6 cellular contexts compared by ENCODE assay signal in the genomic region with DNA sequence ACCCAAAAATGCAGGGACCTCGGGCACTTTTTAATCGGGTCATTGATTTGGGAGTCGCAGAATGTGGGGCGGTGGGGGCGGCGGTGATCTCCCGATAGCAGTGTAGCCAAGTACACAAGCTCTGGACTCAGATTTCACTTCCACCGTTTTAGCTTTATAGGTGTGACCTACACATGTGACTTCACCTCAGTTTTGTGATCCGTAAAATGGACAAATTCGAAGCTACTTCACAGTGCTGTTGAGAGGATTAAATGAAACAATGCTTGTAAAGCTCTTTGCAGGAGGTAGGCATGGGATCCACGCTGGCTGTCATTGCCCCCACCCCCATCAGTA. TPM values are rescaled to one million over a fixed set of nuclear protein-coding genes. Genes with fewer than 3 reads are reported as not detected.
DNase-seq lines count a peak whose midpoint lies in the region; ATAC-seq and TF ChIP-seq lines count a peak whose summit lies in the region.

No MANE protein-coding gene starts in this region.

- WGBS in hepatocyte (ENCODE audit: low lambda C conversion rate, missing lambda C conversion rate): 8% methylated on average over 11 of the region's 11 CpGs
- WGBS in urinary bladder: 5% methylated on average over 11 of the region's 11 CpGs

- TF ChIP-seq CTCF in DND-41 (IDR thresholded peaks at IDR 0.05; ENCODE audit: borderline replicate concordance, extremely low read depth, low read length, poor library complexity, severe bottlenecking) (no peak), hepatocyte (IDR thresholded peaks at IDR 0.05; ENCODE audit: poor library complexity) (no peak)

- H3K9me3 ChIP-seq in DND-41 (ENCODE audit: insufficient read depth, low read length, severe bottlenecking) (no peaks in the 10 kb centered on the region), hepatocyte (ENCODE audit: low read depth) (no peaks in the 10 kb centered on the region)

- H3K4me3 ChIP-seq in DND-41 (ENCODE audit: low read depth in 1 of 2, low read length in 2 of 2) (peak overlapping the region; percentile 81 to 93; a peak in 3 of 4 replicates), hepatocyte (peak overlapping the region; percentile 86), urinary bladder (ENCODE audit: low read depth, low read length) (peak overlapping the region; percentile 75)

- H3K4me2 ChIP-seq in DND-41 (ENCODE audit: insufficient read depth, low read length) (peak overlapping the region; percentile 97), hepatocyte (peak overlapping the region; percentile 94)

- H3K27ac ChIP-seq in DND-41 (ENCODE audit: low read length) (peak overlapping the region; percentile 95), hepatocyte (peak overlapping the region; percentile 97), urinary bladder (ENCODE audit: low read depth) (no peak overlapping the region)

- peak overlapping the region; percentile 94 for H3K9ac ChIP-seq in DND-41 (ENCODE audit: low read depth, low read length)

- DNase-seq in DND-41: no peak
- peak; percentile 61 for DNase-seq in OCI-M1 (lab: John Stamatoyannopoulos, UW)
- DNase-seq in hepatocyte (ENCODE audit: low spot score): peak; percentile 41
- DNase-seq in effector CD4-positive, alpha-beta T cell: no peak
- no peak for DNase-seq in stimulated activated CD4-positive, alpha-beta T cell treated with anti-CD3 and anti-CD28 coated beads, Interleukin-2, amount 100 ng/mL, for 24 hours

- peaks cover 40% of the 10 kb centered on the region for H3K4me1 ChIP-seq in DND-41 (ENCODE audit: insufficient read depth, low read length)
- H3K4me1 ChIP-seq in hepatocyte (ENCODE audit: insufficient read depth): peaks cover 15% of the 10 kb centered on the region
- H3K4me1 ChIP-seq in urinary bladder (ENCODE audit: insufficient read depth): no peaks in the 10 kb centered on the region

- H3K79me2 ChIP-seq in DND-41 (ENCODE audit: insufficient read depth, low read length): peaks cover 81% of the 10 kb centered on the region
- H3K79me2 ChIP-seq in hepatocyte: peaks cover 47% of the 10 kb centered on the region

- ATAC-seq in DND-41 (ENCODE audit: insufficient read depth, low read depth): no peak

- H2AFZ ChIP-seq in DND-41 (ENCODE audit: low read depth, low read length) (peak overlapping the region; percentile 97), hepatocyte (peak overlapping the region; percentile 86)

- H3K27me3 ChIP-seq in DND-41 (ENCODE audit: insufficient read depth, low read length, poor library complexity) (no peaks in the 10 kb centered on the region), hepatocyte (no peaks in the 10 kb centered on the region)

- H4K20me1 ChIP-seq in DND-41 (ENCODE audit: insufficient read depth, low read length): peaks cover 35% of the 10 kb centered on the region
- H4K20me1 ChIP-seq in hepatocyte (ENCODE audit: insufficient read depth, poor library complexity, severe bottlenecking): peaks cover 4% of the 10 kb centered on the region

- H3K36me3 ChIP-seq in DND-41 (ENCODE audit: insufficient read depth, low read length) (peaks cover 57% of the 10 kb centered on the region), hepatocyte (replicated peaks; ENCODE audit: insufficient read depth, low read depth) (no peaks in the 10 kb centered on the region), urinary bladder (ENCODE audit: insufficient read depth) (no peaks in the 10 kb centered on the region)

- H3K9me2 ChIP-seq in hepatocyte (replicated peaks; ENCODE audit: insufficient read depth): no peaks in the 10 kb centered on the region

RNA-seq across cellular contexts. Expression of a gene that starts 0.5 kb away (rescaled TPM):
- total RNA-seq in hepatocyte (16.1 and 19.1 TPM in 2 replicates), urinary bladder (5.8 TPM)
- polyA plus RNA-seq in hepatocyte (15.7 and 26.9 TPM in 2 replicates), urinary bladder (13.8 TPM)

RNA-seq across cellular contexts. Expression of a gene that starts 0.7 kb away (rescaled TPM):
- total RNA-seq in hepatocyte (32.3 and 52.6 TPM in 2 replicates), urinary bladder (10.3 TPM)
- polyA plus RNA-seq in hepatocyte (36.0 and 37.8 TPM in 2 replicates), urinary bladder (54.4 TPM)

RNA-seq across cellular contexts. Expression of a gene that starts 35.3 kb away (rescaled TPM):
- total RNA-seq in hepatocyte (16.9 and 20.1 TPM in 2 replicates), urinary bladder (19.3 TPM)
- polyA plus RNA-seq in hepatocyte (31.3 and 32.1 TPM in 2 replicates), urinary bladder (39.3 TPM)

RNA-seq across cellular contexts. Expression of a gene that starts 36.5 kb away (rescaled TPM):
- total RNA-seq in hepatocyte: not detected in 2 replicates
- polyA plus RNA-seq in hepatocyte: not detected in 2 replicates
- not detected for total RNA-seq in urinary bladder
- 0.39 TPM for polyA plus RNA-seq in urinary bladder

RNA-seq across cellular contexts. Expression of a gene that starts 50.4 kb away (rescaled TPM):
- total RNA-seq in hepatocyte (not detected in 2 replicates), urinary bladder (0.11 TPM)
- polyA plus RNA-seq in hepatocyte (0.22 and 0.74 TPM in 2 replicates), urinary bladder (0.04 TPM)

Comparison
In these comparisons a context has a peak if more than half of its experiments do, and no peak if none do; other contexts are left out.
1. DNase-seq: peak in OCI-M1 (single experiment) and hepatocyte (single experiment); none in DND-41 (single experiment), effector CD4-positive, alpha-beta T cell (single experiment) and stimulated activated CD4-positive, alpha-beta T cell treated with anti-CD3 and anti-CD28 coated beads, Interleukin-2, amount 100 ng/mL, for 24 hours (0 of 2).
2. Peak in every context shown above with its lines, with median percentiles within 50 percentile points of each other: H3K4me3 ChIP-seq.